In the genomic region with DNA sequence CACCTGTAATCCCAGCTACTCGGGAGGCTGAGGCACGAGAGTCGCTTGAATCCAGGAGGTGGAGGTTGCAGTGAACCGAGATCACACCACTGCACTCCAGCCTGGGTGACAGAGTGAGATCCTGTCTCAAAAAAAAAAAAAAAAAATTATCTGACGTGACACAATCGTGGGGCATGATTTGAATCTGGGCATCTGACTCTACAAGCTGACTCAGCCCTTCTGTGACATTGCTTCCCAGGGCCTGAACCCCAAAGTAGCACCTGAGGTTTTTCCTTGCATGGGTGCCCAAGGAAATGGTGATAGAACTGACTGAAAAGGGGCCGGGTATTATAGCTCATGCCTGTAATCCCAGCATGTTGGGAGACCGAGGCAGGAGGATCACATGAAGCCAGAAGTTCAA, we compare ENCODE assay signal across 10 cellular contexts. TPM values are rescaled to one million over a fixed set of nuclear protein-coding genes. Genes with fewer than 3 reads are reported as not detected.
DNase-seq lines count a peak whose midpoint lies in the region; ATAC-seq, FAIRE-seq and TF ChIP-seq lines count a peak whose summit lies in the region.
"Not testable (repeated sequence)": the region's sequence is repeated elsewhere in the genome, so short reads cannot be mapped to it uniquely, and the experiment has no call there.
"Had no signal": no experiment of that assay in that cellular context is flagged by ENCODE, and none has a peak within 500 bp of the region (broad histone marks: within the 10 kb centered on the region; RNA-seq: fewer than 3 reads in every experiment).

No MANE protein-coding gene starts in this region.

- H3K79me2 ChIP-seq in DND-41 (ENCODE audit: insufficient read depth, low read length); HepG2 (ENCODE audit: insufficient read depth, low read length); neural progenitor cell (ENCODE audit: low read depth): not testable (repeated sequence)

- H3K4me1 ChIP-seq in DND-41 (ENCODE audit: insufficient read depth, low read length) (peaks cover 16% of the 10 kb centered on the region), HepG2 (ENCODE audit: insufficient read depth, low read length) (peaks cover 59% of the 10 kb centered on the region)
- H3K4me1 ChIP-seq in HEK293 (ENCODE audit: control insufficient read depth, insufficient read depth, low read length); neural progenitor cell: not testable (repeated sequence)

- not testable (repeated sequence) for H3K27me3 ChIP-seq in DND-41 (ENCODE audit: insufficient read depth, low read length, poor library complexity); HepG2 (ENCODE audit: control insufficient read depth in 1 of 2, insufficient read depth in 2 of 2, low read length in 2 of 2); neural progenitor cell

- H3K9me3 ChIP-seq in DND-41 (ENCODE audit: insufficient read depth, low read length, severe bottlenecking); HEK293 (ENCODE audit: control insufficient read depth, insufficient read depth, low read depth, low read length); HepG2 (ENCODE audit: low read length); neural progenitor cell (ENCODE audit: low read depth): not testable (repeated sequence)

- not testable (repeated sequence) for DNase-seq in DND-41; activated CD4-positive, alpha-beta T cell treated with anti-CD3 and anti-CD28 coated beads, Interleukin-2, amount 10 ng/mL, durations not matched to agents 7 days and 5 days; chondrocyte (ENCODE audit: low spot score); HepG2 (ENCODE audit: low spot score); neural progenitor cell (ENCODE audit: low spot score)
- peak; percentile 37 for DNase-seq in RKO (ENCODE audit: low spot score)

- not testable (repeated sequence) for TF ChIP-seq POLR2A in HepG2 (IDR thresholded peaks at IDR 0.05; ENCODE audit: insufficient read depth in 1 of 2, low read depth in 2 of 2, low read length in 2 of 2)

- TF ChIP-seq RAD21 in HepG2 (CRISPR knock-in tag; IDR thresholded peaks at IDR 0.05): not testable (repeated sequence)

- not testable (repeated sequence) for H3K4me3 Mint-ChIP-seq in activated CD4-positive, alpha-beta T cell treated with anti-CD3 and anti-CD28 coated beads, Interleukin-2, amount 10 ng/mL, durations not matched to agents 7 days and 5 days; chondrocyte (ENCODE audit: unreplicated experiment); neural progenitor cell

- not testable (repeated sequence) for H3K4me3 ChIP-seq in DND-41 (ENCODE audit: low read depth in 1 of 2, low read length in 2 of 2); HEK293 (ENCODE audit: low read depth, low read length); HepG2 (replicated peaks in 1 of 3; ENCODE audit: insufficient read depth in 1 of 3, low read depth in 2 of 3, low read length in 3 of 3); neural progenitor cell

- H3K27me3 Mint-ChIP-seq in activated CD4-positive, alpha-beta T cell treated with anti-CD3 and anti-CD28 coated beads, Interleukin-2, amount 10 ng/mL, durations not matched to agents 7 days and 5 days; chondrocyte (ENCODE audit: low read depth): not testable (repeated sequence)
- H3K27me3 Mint-ChIP-seq in neural progenitor cell (ENCODE audit: insufficient read depth, low read depth): peaks cover 12% of the 10 kb centered on the region

- not testable (repeated sequence) for H3K9ac ChIP-seq in DND-41 (ENCODE audit: low read depth, low read length); neural progenitor cell
- H3K9ac ChIP-seq in HepG2 (ENCODE audit: insufficient read depth, low read depth, low read length): peak overlapping the region; percentile 34; the same call in 1 of the 2 replicates

- TF ChIP-seq CTCF in 22Rv1 (IDR thresholded peaks at IDR 0.05); DND-41 (IDR thresholded peaks at IDR 0.05; ENCODE audit: borderline replicate concordance, extremely low read depth, low read length, poor library complexity, severe bottlenecking); HEK293 (tag by site-specific recombination; IDR thresholded peaks at IDR 0.05); chondrocyte (IDR thresholded peaks at IDR 0.05); HepG2 (CRISPR knock-in tag; IDR thresholded peaks at IDR 0.05); neural progenitor cell (IDR thresholded peaks at IDR 0.05): not testable (repeated sequence)

- POLR2A ChIA-PET in HEK293 (lab: Yijun Ruan, JAX); activated CD4-positive, alpha-beta T cell treated with anti-CD3 and anti-CD28 coated beads, Interleukin-2, amount 10 ng/mL, durations not matched to agents 7 days and 5 days (lab: Charles Lee); HepG2 (lab: Yijun Ruan, JAX): not testable (repeated sequence)

- in situ Hi-C loops in HepG2 (cut with HindIII; ENCODE audit: extremely low pct_ligation_motif_present, low pct_unique_long_range_greater_than_20kb): not testable (repeated sequence)

- intact Hi-C loops in HepG2 (cut with micrococcal nuclease; ENCODE audit: unreplicated experiment): not testable (repeated sequence)

- H3K9me3 Mint-ChIP-seq in activated CD4-positive, alpha-beta T cell treated with anti-CD3 and anti-CD28 coated beads, Interleukin-2, amount 10 ng/mL, durations not matched to agents 7 days and 5 days; chondrocyte (ENCODE audit: low read depth); neural progenitor cell: not testable (repeated sequence)

- FAIRE-seq in HepG2 (lab: Jason Lieb, UNC): not testable (repeated sequence)

- not testable (repeated sequence) for TF ChIP-seq EP300 in HepG2 (IDR thresholded peaks at IDR 0.05; ENCODE audit: low read depth in 2 of 2, low read length in 2 of 2); HepG2 (CRISPR knock-in tag; IDR thresholded peaks at IDR 0.05; ENCODE audit: borderline replicate concordance)

- CTCF ChIA-PET in HEK293 (lab: Yijun Ruan, JAX): interaction anchor here (0.7 kb wide), 2 partner anchors 16 to 36 kb away, joined by 3 to 4 read pairs; no protein-coding TSS in a partner anchor
- CTCF ChIA-PET in activated CD4-positive, alpha-beta T cell treated with anti-CD3 and anti-CD28 coated beads, Interleukin-2, amount 10 ng/mL, durations not matched to agents 7 days and 5 days (lab: Charles Lee): interaction anchor here (0.6 kb wide), 1 partner anchor 116 kb away, joined by 5 read pairs; no protein-coding TSS in a partner anchor
- CTCF ChIA-PET in HepG2 (lab: Yijun Ruan, JAX; ENCODE audit: low intra/inter-chr PET ratio, low total read pairs): not testable (repeated sequence)

- H2AFZ ChIP-seq in DND-41 (ENCODE audit: low read depth, low read length); HepG2 (ENCODE audit: low read length); neural progenitor cell (replicated peaks): not testable (repeated sequence)

- not testable (repeated sequence) for BruUV-seq in HepG2 (replicated peaks; lab: Mats Ljungman, UMichigan)

- not testable (repeated sequence) for H3K36me3 ChIP-seq in DND-41 (ENCODE audit: insufficient read depth, low read length); HEK293 (ENCODE audit: control insufficient read depth in 2 of 2, insufficient read depth in 1 of 2, low read length in 2 of 2); HepG2 (replicated peaks in 1 of 2; ENCODE audit: control insufficient read depth in 1 of 2, insufficient read depth in 2 of 2, low read length in 2 of 2); neural progenitor cell

- H4K20me1 ChIP-seq in DND-41 (ENCODE audit: insufficient read depth, low read length); HepG2 (ENCODE audit: insufficient read depth, low read length); neural progenitor cell (ENCODE audit: low read depth): not testable (repeated sequence)

- 0 out of 3 replicates have a peak, but pooled peaks have one; percentile 10 for ATAC-seq in DND-41 (ENCODE audit: insufficient read depth, low read depth)
- not testable (repeated sequence) for ATAC-seq in HepG2

- H3K4me1 Mint-ChIP-seq in activated CD4-positive, alpha-beta T cell treated with anti-CD3 and anti-CD28 coated beads, Interleukin-2, amount 10 ng/mL, durations not matched to agents 7 days and 5 days: not testable (repeated sequence)
- H3K4me1 Mint-ChIP-seq in chondrocyte (ENCODE audit: low read depth): peaks cover 12% of the 10 kb centered on the region
- H3K4me1 Mint-ChIP-seq in neural progenitor cell: peaks cover 20% of the 10 kb centered on the region

- H3K27ac Mint-ChIP-seq in activated CD4-positive, alpha-beta T cell treated with anti-CD3 and anti-CD28 coated beads, Interleukin-2, amount 10 ng/mL, durations not matched to agents 7 days and 5 days: peak overlapping the region; percentile 15
- H3K27ac Mint-ChIP-seq in chondrocyte (ENCODE audit: unreplicated experiment): peak overlapping the region; percentile 25
- peak overlapping the region; percentile 79 for H3K27ac Mint-ChIP-seq in neural progenitor cell

- 42% methylated on average over 8 of the region's 8 CpGs for WGBS in HepG2 (ENCODE audit: low lambda C conversion rate)

- H3K27ac ChIP-seq in 22Rv1: peak overlapping the region; percentile 47; the same call in 1 of the 2 replicates
- H3K27ac ChIP-seq in DND-41 (ENCODE audit: low read length): peak overlapping the region; percentile 66
- H3K27ac ChIP-seq in HEK293 (ENCODE audit: extremely low read depth, low read depth, low read length); HepG2 (ENCODE audit: extremely low read length, insufficient read depth, low read length); neural progenitor cell: not testable (repeated sequence)

- H3K4me2 ChIP-seq in DND-41 (ENCODE audit: insufficient read depth, low read length); neural progenitor cell: not testable (repeated sequence)
- H3K4me2 ChIP-seq in HepG2 (ENCODE audit: low read depth, low read length): peak overlapping the region; percentile 45; the same call in 1 of the 2 replicates

- not testable (repeated sequence) for H3F3A ChIP-seq in neural progenitor cell (ENCODE audit: low read depth)

- not testable (repeated sequence) for H3K36me3 Mint-ChIP-seq in activated CD4-positive, alpha-beta T cell treated with anti-CD3 and anti-CD28 coated beads, Interleukin-2, amount 10 ng/mL, durations not matched to agents 7 days and 5 days (ENCODE audit: low read depth); chondrocyte (ENCODE audit: low read depth); neural progenitor cell

RNA-seq across cellular contexts. Expression of gene FZD9, which starts 13.0 kb away (rescaled TPM):
- not detected for total RNA-seq in activated CD4-positive, alpha-beta T cell treated with anti-CD3 and anti-CD28 coated beads, Interleukin-2, amount 10 ng/mL, durations not matched to agents 7 days and 5 days
- total RNA-seq in chondrocyte (2.2 to 4.5 TPM (median 4.3 TPM) in 3 replicates), HepG2 (2016; rRNA removed; fragmentation: Illumina TruSeq; extraction: Trizol) (0.87 and 2.2 TPM in 2 replicates), neural progenitor cell (ENCODE audit: low replicate concordance) (1.1 and 5.8 TPM in 2 replicates)
- total RNA-seq in HepG2 (2016; cell fraction: cytosol; rRNA removed; fragmentation: Illumina TruSeq; extraction: Trizol; ENCODE audit: low read depth): 0.88 and 1.5 TPM in 2 replicates
- total RNA-seq in HepG2 (2016; cell fraction: insoluble cytoplasmic fraction; rRNA removed; fragmentation: Illumina TruSeq; extraction: Trizol): 1.0 and 2.2 TPM in 2 replicates
- total RNA-seq in HepG2 (2016; cell fraction: membrane; rRNA removed; fragmentation: Illumina TruSeq; extraction: Trizol): 2.2 and 2.9 TPM in 2 replicates
- 1.5 and 1.7 TPM in 2 replicates for total RNA-seq in HepG2 (2016; cell fraction: nucleus; rRNA removed; fragmentation: Illumina TruSeq; extraction: Trizol)
- 0.53 and 0.94 TPM in 2 replicates for polyA plus RNA-seq in HepG2 (2011; rRNA removed)
- polyA plus RNA-seq in HepG2 (2011; cell fraction: cytosol; rRNA removed): 0.90 and 1.4 TPM in 2 replicates
- 1.0 and 1.3 TPM in 2 replicates for polyA plus RNA-seq in HepG2 (2011; cell fraction: nucleus; rRNA removed)
- 0.43 and 0.53 TPM in 2 replicates for polyA plus RNA-seq in HepG2 (2012)
- polyA plus RNA-seq in HepG2 (2016; cell fraction: cytosol; fragmentation: Illumina TruSeq; extraction: Trizol; ENCODE audit: low read depth): 0.84 and 1.2 TPM in 2 replicates
- polyA plus RNA-seq in HepG2 (2016; cell fraction: insoluble cytoplasmic fraction; fragmentation: Illumina TruSeq; extraction: Trizol; ENCODE audit: low read depth): 0.85 and 1.4 TPM in 2 replicates
- polyA plus RNA-seq in HepG2 (2016; cell fraction: membrane; fragmentation: Illumina TruSeq; extraction: Trizol; ENCODE audit: low read depth): 1.8 and 2.0 TPM in 2 replicates
- polyA plus RNA-seq in HepG2 (2016; cell fraction: nucleus; fragmentation: Illumina TruSeq; extraction: Trizol; ENCODE audit: insufficient read depth, low read depth): 2.1 and 2.2 TPM in 2 replicates
- polyA minus RNA-seq in HepG2 (2011; rRNA and poly(A)+ RNA removed; ENCODE audit: low replicate concordance): 0.54 and 5.2 TPM in 2 replicates
- 1.2 and 1.4 TPM in 2 replicates for polyA minus RNA-seq in HepG2 (2011; cell fraction: cytosol; rRNA and poly(A)+ RNA removed)
- polyA minus RNA-seq in HepG2 (2011; cell fraction: nucleus; rRNA and poly(A)+ RNA removed): 1.5 and 2.3 TPM in 2 replicates
- total RNA-seq: CD4-positive, alpha-beta memory T cell; GM12878 had no signal
- polyA plus RNA-seq: CD4-positive, alpha-beta memory T cell had no signal

Comparison
In these comparisons a context has a peak if more than half of its experiments do, and no peak if none do; other contexts are left out.
1. H3K27ac Mint-ChIP-seq: peak in every context shown above with its lines; median percentile 79 in neural progenitor cell; 25 in chondrocyte; 15 in activated CD4-positive, alpha-beta T cell treated with anti-CD3 and anti-CD28 coated beads, Interleukin-2, amount 10 ng/mL, durations not matched to agents 7 days and 5 days.